In genomic region chr2:191758420-191759199, GRCh38 we compare ENCODE assay signal across 8 cellular contexts.
DNase-seq lines count a peak whose midpoint lies in the region; ATAC-seq and TF ChIP-seq lines count a peak whose summit lies in the region.

No MANE protein-coding gene starts in this region.

- DNase-seq in D341Med (ENCODE audit: low spot score) (peak; percentile 72), OCI-M1 (lab: John Stamatoyannopoulos, UW) (peak; percentile 91), activated T-cell treated with anti-CD3 and anti-CD28 coated beads for 1 hour (ENCODE audit: low read depth) (peak; percentile 33), fibroblast of villous mesenchyme (ENCODE audit: low read depth) (peak; percentile 37), renal cortical epithelial cell (ENCODE audit: low read depth) (peak; percentile 81), NCI-H774 (lab: John Stamatoyannopoulos, UW) (no peak)

- ATAC-seq in GM19463 (IDR thresholded peaks at IDR 0.05; ENCODE audit: unreplicated experiment): peak; percentile 100
- ATAC-seq in HG03442 (IDR thresholded peaks at IDR 0.05; ENCODE audit: unreplicated experiment): peak; percentile 100

- TF ChIP-seq CTCF in fibroblast of villous mesenchyme (IDR thresholded peaks at IDR 0.05; ENCODE audit: insufficient read depth, low read depth, low read length): peak; percentile 74

- H3K4me3 ChIP-seq in fibroblast of villous mesenchyme (ENCODE audit: low read depth, low read length): no peak overlapping the region
